In genomic region chr18:76457475-76457874, GRCh38 we compare ENCODE assay signal across 17 cellular contexts. TPM values are rescaled to one million over a fixed set of nuclear protein-coding genes. Genes with fewer than 3 reads are reported as not detected.
DNase-seq lines count a peak whose midpoint lies in the region; ATAC-seq, FAIRE-seq and TF ChIP-seq lines count a peak whose summit lies in the region.
"Had no signal": no experiment of that assay in that cellular context is flagged by ENCODE, and none has a peak within 500 bp of the region (broad histone marks: within the 10 kb centered on the region; RNA-seq: fewer than 3 reads in every experiment).

No MANE protein-coding gene starts in this region.

- H3K4me1 ChIP-seq in SJSA1 (replicated peaks) (peaks cover 77% of the 10 kb centered on the region), skeletal muscle tissue (ENCODE audit: control insufficient read depth in 3 of 3, insufficient read depth in 3 of 3, low read length in 3 of 3) (peaks cover 44 to 58% (median 50%) of the 10 kb centered on the region in 3 donors), pancreas (peaks cover 13 to 16% (median 13%) of the 10 kb centered on the region in 3 donors)

- no peak for ATAC-seq in left lobe of liver
- no peak for ATAC-seq in pancreas
- no peak for ATAC-seq in HG03139 (IDR thresholded peaks at IDR 0.05; ENCODE audit: unreplicated experiment)
- ATAC-seq: activated T-helper 17 cell treated with anti-CD3 and anti-CD28 coated beads, Interleukin-2, amount 50 U/mL, for 72 hours; effector memory CD8-positive, alpha-beta T cell; left cardiac atrium; stimulated activated memory B cell treated with anti-CD40 and anti-IgM and Interleukin-4, amounts not matched to agents 10 μg/mL and 1 μg/mL and 100 μg/mL, for 72 hours had no signal

- TF ChIP-seq CTCF in GM06990 (IDR thresholded peaks at IDR 0.05; ENCODE audit: insufficient read depth, low read length, poor library complexity, severe bottlenecking), result no peak
- no peak for TF ChIP-seq CTCF in pancreas (IDR thresholded peaks at IDR 0.05)

- WGBS in pancreas, 2 donors, result 94 to 95% methylated on average over 9 of the region's 9 CpGs

- FAIRE-seq in pancreas (lab: Jason Lieb, UNC), result no peak

- no peak for DNase-seq in GM06990 (ENCODE audit: extremely low read depth, insufficient read length)
- peak; percentile 78 to 83 for DNase-seq in SJSA1 (ENCODE audit: low read depth in 1 of 2, low spot score in 2 of 2)
- peak; percentile 40 for DNase-seq in left lobe of liver (ENCODE audit: low spot score)
- no peak for DNase-seq in DMS 273 treated with DMSO at 0.1 percent for 48 hours (lab: John Stamatoyannopoulos, UW)
- no peak for DNase-seq in pancreas
- DNase-seq: activated CD4-positive, alpha-beta memory T cell treated with anti-CD3 and anti-CD28 coated beads, Interleukin-2, amount 10 ng/mL, durations not matched to agents 7 days and 5 days; effector memory CD8-positive, alpha-beta T cell; hippocampal formation; left cardiac atrium; NCI-H1694 treated with DMSO at 0.1 percent for 48 hours; NCI-H446; T-helper 1 cell had no signal

- H3K27me3 ChIP-seq in GM06990 (replicated peaks; ENCODE audit: control insufficient read depth, insufficient read depth, low read length) (no peaks in the 10 kb centered on the region), SJSA1 (replicated peaks) (no peaks in the 10 kb centered on the region), skeletal muscle tissue (ENCODE audit: control insufficient read depth in 3 of 3, insufficient read depth in 3 of 3, low read length in 3 of 3) (no peaks in the 10 kb centered on the region), pancreas (no peaks in the 10 kb centered on the region)
- H3K27me3 ChIP-seq: tibial artery had no signal

- H3K4me3 ChIP-seq in GM06990 (replicated peaks; ENCODE audit: low read depth, low read length), result 0 out of 2 replicates have a peak overlapping the region, but pooled peaks have one; percentile 13
- no peak overlapping the region for H3K4me3 ChIP-seq in SJSA1
- H3K4me3 ChIP-seq in skeletal muscle tissue (ENCODE audit: low read length in 3 of 3), result no peak overlapping the region
- no peak overlapping the region for H3K4me3 ChIP-seq in pancreas
- H3K4me3 ChIP-seq: tibial artery had no signal

- no peak overlapping the region for H3K9ac ChIP-seq in skeletal muscle tissue (ENCODE audit: low read depth in 1 of 3, low read length in 3 of 3)

- H3K27ac ChIP-seq in SJSA1, result peak overlapping the region; percentile 75
- H3K27ac ChIP-seq in skeletal muscle tissue (ENCODE audit: low read depth, low read length), result peak overlapping the region; percentile 96
- H3K27ac ChIP-seq in pancreas, result no peak overlapping the region
- H3K27ac ChIP-seq: tibial artery had no signal

- H3K9me3 ChIP-seq in SJSA1 (replicated peaks) (no peaks in the 10 kb centered on the region), skeletal muscle tissue (ENCODE audit: control insufficient read depth in 3 of 3, low read length in 3 of 3) (no peaks in the 10 kb centered on the region), pancreas (no peaks in the 10 kb centered on the region)
- H3K9me3 ChIP-seq: tibial artery had no signal

- H3K36me3 ChIP-seq in GM06990 (ENCODE audit: control insufficient read depth, insufficient read depth, low read length), result peaks cover 7% of the 10 kb centered on the region
- peaks cover 12% of the 10 kb centered on the region for H3K36me3 ChIP-seq in SJSA1
- H3K36me3 ChIP-seq in skeletal muscle tissue (ENCODE audit: control insufficient read depth in 3 of 3, insufficient read depth in 3 of 3, low read length in 3 of 3), result peaks cover 0 to 13% (median 6%) of the 10 kb centered on the region in 3 donors
- no peaks in the 10 kb centered on the region for H3K36me3 ChIP-seq in pancreas
- H3K36me3 ChIP-seq: tibial artery had no signal

- intact Hi-C loops in pancreas (cut with DNase I), result no loop called here

RNA-seq across cellular contexts. Expression of gene ZNF516, which starts 37.6 kb away (rescaled TPM):
- 9.0 and 17.4 TPM in 2 replicates for total RNA-seq in SJSA1 (2014; rRNA removed; shearing (Covaris generic))
- total RNA-seq in left lobe of liver, result 16.2 TPM
- total RNA-seq in skeletal muscle tissue, result 33.9 TPM
- 10 to 100 TPM; 10.3 to 21.3 (median 14.1) TPM for total RNA-seq in pancreas
- 1 to 10 TPM; 5.4 to 9.3 TPM for polyA plus RNA-seq in pancreas

Comparison
In these comparisons a context has a peak if more than half of its experiments do, and no peak if none do; other contexts are left out.
1. DNase-seq: peak in SJSA1 (2 of 2) and left lobe of liver (single experiment); none in GM06990 (single experiment), DMS 273 treated with DMSO at 0.1 percent for 48 hours (single experiment) and pancreas (0 of 6).
2. H3K27ac ChIP-seq: peak in SJSA1 (single experiment) and skeletal muscle tissue (single experiment); none in pancreas (0 of 4).